In the genomic region with DNA sequence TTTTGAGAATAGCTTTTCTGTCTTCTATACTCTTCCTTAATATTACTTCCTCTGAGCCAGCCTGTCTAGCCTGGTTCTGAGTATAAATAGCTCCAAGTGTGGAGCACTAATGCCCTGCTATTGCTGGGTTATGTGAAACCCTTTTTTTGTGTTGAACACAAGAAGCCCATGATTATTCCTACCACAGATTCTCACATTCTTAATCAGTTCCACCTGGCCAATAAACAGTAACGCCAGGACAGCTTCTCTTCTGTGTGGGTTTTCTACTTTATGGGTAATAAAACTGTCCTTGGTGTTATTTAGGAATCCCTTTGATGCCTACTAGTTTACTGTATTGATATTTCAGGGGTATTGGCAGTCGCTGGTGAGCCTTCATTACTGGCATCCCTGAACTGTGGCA, we compare ENCODE assay signal across 19 cellular contexts. TPM values are rescaled to one million over a fixed set of nuclear protein-coding genes. Genes with fewer than 3 reads are reported as not detected.
"Had no signal": no experiment of that assay in that cellular context is flagged by ENCODE, and none has a peak within 500 bp of the region (broad histone marks: within the 10 kb centered on the region; RNA-seq: fewer than 3 reads in every experiment).

No MANE protein-coding gene starts in this region.

- H3K36me3 ChIP-seq: breast epithelium, colonic mucosa, esophagus squamous epithelium, gastroesophageal sphincter, prostate gland had no signal

- H3K9me3 ChIP-seq: breast epithelium, colonic mucosa, esophagus squamous epithelium, gastroesophageal sphincter, prostate gland, testis had no signal

- DNase-seq: activated CD4-positive, alpha-beta memory T cell treated with anti-CD3 and anti-CD28 coated beads for 36 hours; activated CD4-positive, alpha-beta T cell treated with anti-CD3 and anti-CD28 coated beads for 48 hours; activated naive CD4-positive, alpha-beta T cell treated with Interleukin-2 at 50 U/mL for 16 hours; activated naive CD8-positive, alpha-beta T cell treated with anti-CD3 and anti-CD28 coated beads for 36 hours; activated T-cell treated with anti-CD3 and anti-CD28 coated beads, Interleukin-2, amount 50 U/mL, for 48 hours; colonic mucosa; dorsolateral prefrontal cortex; effector memory CD8-positive, alpha-beta T cell; esophagus squamous epithelium; head of caudate nucleus; hypothalamus; naive B cell; stimulated activated CD4-positive, alpha-beta T cell treated with anti-CD3 and anti-CD28 coated beads, Interleukin-2, amount 100 ng/mL, for 48 hours; stimulated activated CD8-positive, alpha-beta memory T cell treated with anti-CD3 and anti-CD28 coated beads, Interleukin-4, amount 100 ng/mL, for 48 hours; stimulated activated naive CD4-positive, alpha-beta T cell; testis had no signal

- H3K27ac ChIP-seq: breast epithelium, colonic mucosa, dorsolateral prefrontal cortex, esophagus squamous epithelium, gastroesophageal sphincter, prostate gland, testis had no signal

- H3K4me3 ChIP-seq: breast epithelium, colonic mucosa, dorsolateral prefrontal cortex, esophagus squamous epithelium, gastroesophageal sphincter, prostate gland, testis had no signal

- ATAC-seq: effector memory CD8-positive, alpha-beta T cell; gastroesophageal sphincter had no signal

- H3K4me1 ChIP-seq: breast epithelium, colonic mucosa, esophagus squamous epithelium, gastroesophageal sphincter, prostate gland, testis had no signal

RNA-seq across cellular contexts. Expression of gene LRIG3, which starts 48.9 kb away (rescaled TPM):
- total RNA-seq: activated naive CD8-positive, alpha-beta T cell treated with anti-CD3 and anti-CD28 coated beads for 36 hours had no signal
